Comparison of ENCODE assay signal across 12 cellular contexts in the genomic region with DNA sequence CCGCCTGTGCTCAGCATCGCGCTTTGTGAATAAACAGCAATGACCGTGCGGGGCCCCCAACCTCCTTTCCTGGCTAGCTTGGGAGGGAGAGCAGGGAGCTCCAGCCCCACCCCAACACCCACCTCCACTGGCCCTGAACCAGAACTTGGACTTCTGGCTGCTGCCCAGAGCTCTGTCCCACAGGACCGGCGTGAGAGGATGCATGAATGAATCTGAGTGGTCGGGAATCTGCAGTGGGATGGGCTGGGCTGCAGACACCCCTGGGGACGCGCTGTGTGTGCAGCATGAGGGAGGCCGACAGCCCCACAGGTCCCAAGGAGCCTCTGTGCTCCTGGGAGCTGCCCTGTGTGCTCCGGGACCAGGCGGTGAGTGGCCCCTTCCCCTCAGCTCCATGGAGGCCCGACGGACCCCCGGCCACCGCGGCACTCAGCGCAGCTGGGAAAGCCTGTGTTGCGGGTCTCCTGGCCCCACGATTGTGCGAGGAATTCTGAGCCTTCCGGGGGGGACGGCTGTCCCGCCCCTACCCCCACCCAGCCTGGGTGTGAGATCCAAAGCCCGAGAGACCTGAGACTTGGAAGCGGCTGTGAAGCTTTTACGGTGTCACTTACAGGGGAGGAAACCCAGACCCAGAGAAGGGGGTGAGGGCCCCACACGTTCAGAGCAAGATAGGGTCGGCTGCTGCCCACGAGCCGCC. TPM values are rescaled to one million over a fixed set of nuclear protein-coding genes. Genes with fewer than 3 reads are reported as not detected.
DNase-seq lines count a peak whose midpoint lies in the region; ATAC-seq and TF ChIP-seq lines count a peak whose summit lies in the region.
"Had no signal": no experiment of that assay in that cellular context is flagged by ENCODE, and none has a peak within 500 bp of the region (broad histone marks: within the 10 kb centered on the region; RNA-seq: fewer than 3 reads in every experiment).

No MANE protein-coding gene starts in this region.

- H3K36me3 Mint-ChIP-seq in Caco-2 (ENCODE audit: insufficient read depth, unreplicated experiment), result peaks cover 52% of the 10 kb centered on the region

- no peak for TF ChIP-seq POLR2A in esophagus muscularis mucosa (IDR thresholded peaks at IDR 0.05; ENCODE audit: low read depth)

- TF ChIP-seq CTCF in Caco-2 (IDR thresholded peaks at IDR 0.05; ENCODE audit: insufficient read depth in 1 of 2, low read depth in 1 of 2, low read length in 1 of 2, severe bottlenecking in 1 of 2, unreplicated experiment in 1 of 2) (no peak), RWPE1 (conservative IDR thresholded peaks at IDR 0.05; ENCODE audit: low read depth) (no peak), esophagus muscularis mucosa (IDR thresholded peaks at IDR 0.05) (no peak)

- POLR2A ChIA-PET in Caco-2 (lab: Charles Lee), result interaction anchor here (1.6 kb wide), 1 partner anchor 16 kb away, joined by 4 read pairs; no protein-coding TSS in a partner anchor
- POLR2A ChIA-PET in RWPE1 (lab: Yijun Ruan, JAX; ENCODE audit: low non-redundant PET), result no interaction called here

- H3K9ac ChIP-seq in rectal smooth muscle tissue (ENCODE audit: low read length), result no peak overlapping the region

- H3K27me3 ChIP-seq in Caco-2 (replicated peaks; ENCODE audit: control insufficient read depth, insufficient read depth, low read length) (no peaks in the 10 kb centered on the region), esophagus muscularis mucosa (no peaks in the 10 kb centered on the region), rectal smooth muscle tissue (ENCODE audit: control insufficient read depth, insufficient read depth, low read length) (no peaks in the 10 kb centered on the region)

- no TSS peak for BruUV-seq in Caco-2 (replicated peaks; lab: Mats Ljungman, UMichigan)

- no peak overlapping the region for H3K4me3 ChIP-seq in Caco-2 (ENCODE audit: low read depth, low read length)
- H3K4me3 ChIP-seq in esophagus muscularis mucosa, result peak overlapping the region; percentile 9 to 22 (median 20)
- peak overlapping the region; percentile 36 for H3K4me3 ChIP-seq in rectal smooth muscle tissue (ENCODE audit: low read length)

- DNase-seq in Caco-2 (no peak), RWPE1 (ENCODE audit: low spot score) (no peak), esophagus muscularis mucosa (ENCODE audit: extremely low spot score) (no peak)
- DNase-seq: activated naive CD4-positive, alpha-beta T cell treated with Interleukin-2 at 50 U/mL for 16 hours; DMS 273 treated with DMSO at 0.1 percent for 48 hours; hypothalamus; NCI-H345 had no signal

- TF ChIP-seq EP300 in esophagus muscularis mucosa (IDR thresholded peaks at IDR 0.05), result no peak

- no peak for ATAC-seq in HG03439 (IDR thresholded peaks at IDR 0.05; ENCODE audit: unreplicated experiment)
- ATAC-seq in GM21723 (IDR thresholded peaks at IDR 0.05; ENCODE audit: unreplicated experiment), result no peak
- no peak for ATAC-seq in HG02642 (IDR thresholded peaks at IDR 0.05; ENCODE audit: poor library complexity, unreplicated experiment)
- ATAC-seq: sciatic nerve had no signal

- 21% methylated on average over 3 of the region's 32 CpGs for whole genome bisulfite sequencing in esophagus muscularis mucosa

- peaks cover 53% of the 10 kb centered on the region for H3K4me1 ChIP-seq in Caco-2
- peaks cover 69 to 98% (median 96%) of the 10 kb centered on the region in 4 donors for H3K4me1 ChIP-seq in esophagus muscularis mucosa
- peaks cover 73% of the 10 kb centered on the region for H3K4me1 ChIP-seq in rectal smooth muscle tissue (ENCODE audit: control insufficient read depth, insufficient read depth, low read length)

- no peak overlapping the region for H3K4me3 Mint-ChIP-seq in Caco-2 (ENCODE audit: unreplicated experiment)

- no peaks in the 10 kb centered on the region for H3K9me3 ChIP-seq in Caco-2
- no peaks in the 10 kb centered on the region for H3K9me3 ChIP-seq in esophagus muscularis mucosa

- intact Hi-C loops in Caco-2 (cut with micrococcal nuclease; ENCODE audit: unreplicated experiment), result no loop called here
- intact Hi-C loops in esophagus muscularis mucosa (cut with DNase I), result no loop called here

- CTCF ChIA-PET in Caco-2 (lab: Charles Lee) (interaction anchor here (0.6 to 4.0 kb wide), 4 partner anchors 16 to 655 kb away, joined by 3 to 27 read pairs (median 6); no protein-coding TSS in a partner anchor), RWPE1 (lab: Yijun Ruan, JAX) (interaction anchor here (2.4 kb wide), 1 partner anchor 42 kb away, joined by 8 read pairs; no protein-coding TSS in a partner anchor)

- H3K4me1 Mint-ChIP-seq in Caco-2 (ENCODE audit: low read depth, unreplicated experiment), result peaks cover 40% of the 10 kb centered on the region

- H3K27ac ChIP-seq in RWPE1 (peak overlapping the region; percentile 96), esophagus muscularis mucosa (replicated peaks in 1 of 4) (peak overlapping the region; percentile 87 to 99 (median 98)), rectal smooth muscle tissue (ENCODE audit: low read depth, low read length) (peak overlapping the region; percentile 86)

- no peaks in the 10 kb centered on the region for H3K9me3 Mint-ChIP-seq in Caco-2 (ENCODE audit: unreplicated experiment)

- H3K27ac Mint-ChIP-seq in Caco-2 (ENCODE audit: unreplicated experiment), result peak overlapping the region; percentile 64

- H3K36me3 ChIP-seq in Caco-2 (ENCODE audit: control insufficient read depth, insufficient read depth, low read length) (no peaks in the 10 kb centered on the region), esophagus muscularis mucosa (no peaks in the 10 kb centered on the region), rectal smooth muscle tissue (ENCODE audit: control insufficient read depth, insufficient read depth, low read length) (no peaks in the 10 kb centered on the region)

- H3K27me3 Mint-ChIP-seq in Caco-2 (ENCODE audit: insufficient read depth, unreplicated experiment), result no peaks in the 10 kb centered on the region

RNA-seq across cellular contexts. Expression of gene PIEZO1, which starts 5.5 kb away (rescaled TPM):
- total RNA-seq in Caco-2 (2022) (248 and 284 TPM in 2 replicates), esophagus muscularis mucosa (100 to 1,000 TPM; 140 to 298 (median 182) TPM)

RNA-seq across cellular contexts. Expression of gene CDT1, which starts 24.0 kb away (rescaled TPM):
- total RNA-seq in Caco-2 (2022), result 97.7 and 98.0 TPM in 2 replicates
- total RNA-seq in esophagus muscularis mucosa, result 1 to 10 TPM in 1 of 4 donors, under 1 TPM in 2, not detected in 1; 0.17 to 1.4 (median 0.34) TPM

RNA-seq across cellular contexts. Expression of gene APRT, which starts 32.2 kb away (rescaled TPM):
- total RNA-seq in Caco-2 (2022) (251 and 268 TPM in 2 replicates), esophagus muscularis mucosa (100 to 1,000 TPM in 2 of 4 donors, 10 to 100 TPM in 2; 60.6 to 141 (median 98.6) TPM)

Comparison
In these comparisons a context has a peak if more than half of its experiments do, and no peak if none do; other contexts are left out.
1. RNA of gene CDT1, which starts 24.0 kb away (total RNA-seq): 97.7 to 98.0 TPM in Caco-2; 0.17 to 1.4 TPM in esophagus muscularis mucosa; every median in the first group is over 10 times any median in the second.
2. Peak in every context shown above with its lines, with median percentiles within 50 percentile points of each other: H3K27ac ChIP-seq.